Comparison of ENCODE assay signal across 11 cellular contexts in genomic region chr12:95083938-95084337, GRCh38. TPM values are rescaled to one million over a fixed set of nuclear protein-coding genes. Genes with fewer than 3 reads are reported as not detected.
DNase-seq lines count a peak whose midpoint lies in the region; ATAC-seq and TF ChIP-seq lines count a peak whose summit lies in the region.
"Had no signal": no experiment of that assay in that cellular context is flagged by ENCODE, and none has a peak within 500 bp of the region (broad histone marks: within the 10 kb centered on the region; RNA-seq: fewer than 3 reads in every experiment).

No MANE protein-coding gene starts in this region.

- no peaks in the 10 kb centered on the region for H3K4me1 ChIP-seq in endodermal cell (ENCODE audit: control insufficient read depth, insufficient read depth, low read length)

- H3K36me3 Mint-ChIP-seq in endodermal cell (ENCODE audit: low read depth) (peaks cover 69% of the 10 kb centered on the region), type B pancreatic cell (peaks cover 14% of the 10 kb centered on the region)
- H3K36me3 Mint-ChIP-seq: naive thymus-derived CD8-positive, alpha-beta T cell; stimulated activated effector memory CD8-positive, alpha-beta T cell treated with anti-CD3 and anti-CD28 coated beads, Interleukin-12 subunit alpha, Interleukin-12 subunit beta, amount 100 ng/mL, for 72 hours had no signal

- 28 to 69% methylated on average over 2 to 4 of the region's 4 CpGs for WGBS in endodermal cell (ENCODE audit: insufficient coverage in 1 of 2, insufficient read length in 1 of 2), 2 experiments

- no peaks in the 10 kb centered on the region for H3K4me1 Mint-ChIP-seq in endodermal cell
- peaks cover 18% of the 10 kb centered on the region for H3K4me1 Mint-ChIP-seq in type B pancreatic cell (ENCODE audit: unreplicated experiment)
- H3K4me1 Mint-ChIP-seq: stimulated activated effector memory CD8-positive, alpha-beta T cell treated with anti-CD3 and anti-CD28 coated beads, Interleukin-12 subunit alpha, Interleukin-12 subunit beta, amount 100 ng/mL, for 72 hours had no signal

- no peaks in the 10 kb centered on the region for H3K27me3 ChIP-seq in endodermal cell (ENCODE audit: control insufficient read depth, insufficient read depth, low read length, poor library complexity, severe bottlenecking)

- peak; percentile 14 for DNase-seq in LNCaP clone FGC (ENCODE audit: low read depth)
- no peak for DNase-seq in endodermal cell
- DNase-seq in medulla oblongata (ENCODE audit: extremely low spot score), result peak; percentile 35
- DNase-seq in type B pancreatic cell (ENCODE audit: extremely low spot score, unreplicated experiment), result no peak
- no peak for DNase-seq in NCI-H2107 (lab: John Stamatoyannopoulos, UW)
- DNase-seq in DMS153 treated with DMSO at 0.1 percent for 48 hours (lab: John Stamatoyannopoulos, UW; ENCODE audit: unreplicated experiment), result no peak
- DNase-seq: activated naive CD4-positive, alpha-beta T cell; naive thymus-derived CD8-positive, alpha-beta T cell; SHP77 had no signal

- peak overlapping the region; percentile 89 for H3K27ac ChIP-seq in endodermal cell (ENCODE audit: low read depth, low read length)

- H3K27ac Mint-ChIP-seq in endodermal cell (no peak overlapping the region), type B pancreatic cell (peak overlapping the region; percentile 44)
- H3K27ac Mint-ChIP-seq: stimulated activated effector memory CD8-positive, alpha-beta T cell treated with anti-CD3 and anti-CD28 coated beads, Interleukin-12 subunit alpha, Interleukin-12 subunit beta, amount 100 ng/mL, for 72 hours had no signal

- no peaks in the 10 kb centered on the region for H3K9me3 ChIP-seq in endodermal cell (ENCODE audit: control insufficient read depth, low read length)

- H3K36me3 ChIP-seq in endodermal cell (ENCODE audit: control insufficient read depth, insufficient read depth, low read length), result peaks cover 80% of the 10 kb centered on the region

- H3K4me3 Mint-ChIP-seq in endodermal cell (no peak overlapping the region), type B pancreatic cell (peak overlapping the region; percentile 42)
- H3K4me3 Mint-ChIP-seq: naive thymus-derived CD8-positive, alpha-beta T cell; stimulated activated effector memory CD8-positive, alpha-beta T cell treated with anti-CD3 and anti-CD28 coated beads, Interleukin-12 subunit alpha, Interleukin-12 subunit beta, amount 100 ng/mL, for 72 hours had no signal

- no peak overlapping the region for H3K9ac ChIP-seq in endodermal cell (ENCODE audit: extremely low read depth, low read length, poor library complexity, severe bottlenecking)

- ATAC-seq in HG03521 (IDR thresholded peaks at IDR 0.05; ENCODE audit: unreplicated experiment), result no peak
- ATAC-seq: naive thymus-derived CD8-positive, alpha-beta T cell; stimulated activated effector memory CD8-positive, alpha-beta T cell treated with anti-CD3 and anti-CD28 coated beads, Interleukin-12 subunit alpha, Interleukin-12 subunit beta, amount 100 ng/mL, for 72 hours had no signal

- H3K9me3 Mint-ChIP-seq in endodermal cell, result no peaks in the 10 kb centered on the region
- no peaks in the 10 kb centered on the region for H3K9me3 Mint-ChIP-seq in type B pancreatic cell
- H3K9me3 Mint-ChIP-seq: naive thymus-derived CD8-positive, alpha-beta T cell; stimulated activated effector memory CD8-positive, alpha-beta T cell treated with anti-CD3 and anti-CD28 coated beads, Interleukin-12 subunit alpha, Interleukin-12 subunit beta, amount 100 ng/mL, for 72 hours had no signal

- no peak for TF ChIP-seq CTCF in LNCaP clone FGC (IDR thresholded peaks at IDR 0.05; ENCODE audit: control insufficient read depth, extremely low read depth, insufficient read depth)
- no peak for TF ChIP-seq CTCF in endodermal cell (conservative IDR thresholded peaks at IDR 0.05)
- no peak for TF ChIP-seq CTCF in type B pancreatic cell (conservative IDR thresholded peaks at IDR 0.05)

- no peak overlapping the region for H3K4me3 ChIP-seq in LNCaP clone FGC (ENCODE audit: low read depth, low read length)
- no peak overlapping the region for H3K4me3 ChIP-seq in endodermal cell (ENCODE audit: low read length)

- H3K27me3 Mint-ChIP-seq in endodermal cell (ENCODE audit: insufficient read depth) (no peaks in the 10 kb centered on the region), type B pancreatic cell (no peaks in the 10 kb centered on the region)
- H3K27me3 Mint-ChIP-seq: naive thymus-derived CD8-positive, alpha-beta T cell had no signal

RNA-seq across cellular contexts. Expression of gene NR2C1, which starts 10.5 kb away (rescaled TPM):
- total RNA-seq in endodermal cell (10 to 100 TPM; 66.9 to 82.0 TPM), type B pancreatic cell (ENCODE audit: low replicate concordance) (26.0 and 51.5 TPM in 2 replicates)
- 68.3 TPM for polyA plus RNA-seq in endodermal cell (2013, experiment 1 of 2)
- 53.0 TPM for polyA plus RNA-seq in endodermal cell (2013, experiment 2 of 2)

Comparison
In these comparisons a context has a peak if more than half of its experiments do, and no peak if none do; other contexts are left out.
1. DNase-seq: peak in LNCaP clone FGC (single experiment) and medulla oblongata (single experiment); none in endodermal cell (single experiment), type B pancreatic cell (single experiment), NCI-H2107 (single experiment) and DMS153 treated with DMSO at 0.1 percent for 48 hours (single experiment).